Comparison of ENCODE assay signal across 18 cellular contexts in the genomic region with DNA sequence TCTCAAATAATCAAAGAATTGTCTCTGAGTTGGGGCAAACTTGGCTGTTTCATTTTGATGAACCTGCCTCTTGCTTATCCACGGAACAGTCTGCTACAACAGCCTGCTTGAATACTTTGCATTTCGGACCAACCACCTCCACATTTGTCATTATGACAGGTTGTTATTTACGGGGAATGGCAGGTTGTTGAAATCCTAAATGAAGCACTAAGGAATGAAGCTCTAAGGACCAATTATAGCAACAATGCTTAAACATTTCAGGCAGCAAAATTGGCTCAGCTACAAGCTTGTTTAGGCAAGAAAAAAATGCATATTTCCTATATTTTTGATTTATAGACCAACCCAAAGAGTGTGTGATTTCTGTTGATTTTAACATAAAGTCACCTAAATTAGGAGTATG.
"Had no signal": no experiment of that assay in that cellular context is flagged by ENCODE, and none has a peak within 500 bp of the region (broad histone marks: within the 10 kb centered on the region; RNA-seq: fewer than 3 reads in every experiment).

No MANE protein-coding gene starts in this region.

- H3K4me1 ChIP-seq: left ventricle myocardium inferior, prostate gland, right atrium auricular region, tibial nerve had no signal

- H3K4me3 ChIP-seq: dorsolateral prefrontal cortex, left ventricle myocardium inferior, prostate gland, right atrium auricular region, tibial nerve had no signal

- H3K9me3 ChIP-seq: left ventricle myocardium inferior, prostate gland, right atrium auricular region, tibial nerve had no signal

- H3K27me3 ChIP-seq: dorsolateral prefrontal cortex, right atrium auricular region, tibial nerve had no signal

- H3K27ac ChIP-seq: left ventricle myocardium inferior, prostate gland, right atrium auricular region, tibial nerve had no signal

- DNase-seq: activated CD4-positive, alpha-beta T cell treated with anti-CD3 and anti-CD28 coated beads for 48 hours; activated CD4-positive, CD25-positive, alpha-beta regulatory T cell; activated CD8-positive, alpha-beta T cell treated with anti-CD3 and anti-CD28 coated beads for 36 hours; activated naive CD4-positive, alpha-beta T cell; activated naive CD8-positive, alpha-beta T cell treated with anti-CD3 and anti-CD28 coated beads for 36 hours; activated T-cell treated with anti-CD3 and anti-CD28 coated beads, Interleukin-2, amount 50 U/mL, for 1 hour; amniotic stem cell; dorsolateral prefrontal cortex; head of caudate nucleus; immature natural killer cell; left ventricle myocardium inferior; mammary epithelial cell; stimulated activated naive CD8-positive, alpha-beta T cell treated with anti-CD3 and anti-CD28 coated beads, Interleukin-15, Interleukin-2, amounts not matched to agents 100 U/mL and 50 U/mL, for 24 hours; substantia nigra; T1000 had no signal

- H3K36me3 ChIP-seq: left ventricle myocardium inferior, prostate gland, right atrium auricular region, tibial nerve had no signal
